Comparison of ENCODE assay signal across 8 cellular contexts in the genomic region with DNA sequence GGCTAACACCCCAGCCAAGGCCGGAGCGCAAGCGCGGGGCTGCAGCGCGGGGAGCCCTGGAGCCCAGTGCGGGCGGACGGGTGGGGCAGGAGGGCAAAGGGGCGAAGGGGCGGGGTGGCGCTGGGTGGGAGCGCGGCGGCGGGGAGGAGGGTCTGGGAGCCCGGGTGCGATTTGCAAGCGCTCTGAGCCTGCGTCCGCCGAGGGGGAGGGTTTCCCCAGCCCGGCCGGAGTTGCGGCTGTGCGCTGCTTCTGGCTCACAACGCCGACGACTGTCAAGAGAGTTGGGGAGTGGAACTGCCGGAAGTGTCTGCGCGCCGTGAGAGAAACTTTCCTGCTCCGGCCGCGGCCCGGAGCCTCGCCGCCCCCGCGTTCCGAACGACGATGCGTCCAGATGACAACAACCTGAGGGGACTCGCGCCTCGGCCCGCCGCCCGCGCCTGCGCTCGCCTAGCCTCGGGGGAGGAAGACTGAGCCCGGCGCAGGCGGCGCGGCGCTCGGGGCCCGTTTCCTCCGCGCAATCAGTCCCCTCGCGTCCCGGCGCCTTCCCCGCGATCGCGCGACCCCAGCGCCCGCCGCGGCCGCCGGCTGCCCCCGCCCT. TPM values are rescaled to one million over a fixed set of nuclear protein-coding genes. Genes with fewer than 3 reads are reported as not detected.
DNase-seq lines count a peak whose midpoint lies in the region; ATAC-seq and TF ChIP-seq lines count a peak whose summit lies in the region.

A gene with protein sequence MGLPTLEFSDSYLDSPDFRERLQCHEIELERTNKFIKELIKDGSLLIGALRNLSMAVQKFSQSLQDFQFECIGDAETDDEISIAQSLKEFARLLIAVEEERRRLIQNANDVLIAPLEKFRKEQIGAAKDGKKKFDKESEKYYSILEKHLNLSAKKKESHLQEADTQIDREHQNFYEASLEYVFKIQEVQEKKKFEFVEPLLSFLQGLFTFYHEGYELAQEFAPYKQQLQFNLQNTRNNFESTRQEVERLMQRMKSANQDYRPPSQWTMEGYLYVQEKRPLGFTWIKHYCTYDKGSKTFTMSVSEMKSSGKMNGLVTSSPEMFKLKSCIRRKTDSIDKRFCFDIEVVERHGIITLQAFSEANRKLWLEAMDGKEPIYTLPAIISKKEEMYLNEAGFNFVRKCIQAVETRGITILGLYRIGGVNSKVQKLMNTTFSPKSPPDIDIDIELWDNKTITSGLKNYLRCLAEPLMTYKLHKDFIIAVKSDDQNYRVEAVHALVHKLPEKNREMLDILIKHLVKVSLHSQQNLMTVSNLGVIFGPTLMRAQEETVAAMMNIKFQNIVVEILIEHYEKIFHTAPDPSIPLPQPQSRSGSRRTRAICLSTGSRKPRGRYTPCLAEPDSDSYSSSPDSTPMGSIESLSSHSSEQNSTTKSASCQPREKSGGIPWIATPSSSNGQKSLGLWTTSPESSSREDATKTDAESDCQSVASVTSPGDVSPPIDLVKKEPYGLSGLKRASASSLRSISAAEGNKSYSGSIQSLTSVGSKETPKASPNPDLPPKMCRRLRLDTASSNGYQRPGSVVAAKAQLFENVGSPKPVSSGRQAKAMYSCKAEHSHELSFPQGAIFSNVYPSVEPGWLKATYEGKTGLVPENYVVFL (plus strand): TSS at position 257 of the 598 bp plus-strand sequence. CDS start 391 bp downstream, outside the sequence.

- H3K36me3 ChIP-seq in DND-41 (ENCODE audit: insufficient read depth, low read length) (no peaks in the 10 kb centered on the region), SU-DHL-6 (ENCODE audit: low read length) (no peaks in the 10 kb centered on the region), duodenal mucosa (ENCODE audit: control insufficient read depth in 1 of 2, insufficient read depth in 2 of 2, low read length in 2 of 2) (no peaks in the 10 kb centered on the region), right lobe of liver (no peaks in the 10 kb centered on the region)

- peak within 1 kb of the TSS; percentile 76 for H3K9ac ChIP-seq in DND-41 (ENCODE audit: low read depth, low read length)
- no peak within 1 kb of the TSS for H3K9ac ChIP-seq in SU-DHL-6 (ENCODE audit: low read length)
- H3K9ac ChIP-seq in duodenal mucosa (ENCODE audit: low read depth in 1 of 2, low read length in 2 of 2) = peak within 1 kb of the TSS; percentile 74 to 78

- peak; percentile 88 for ATAC-seq in DND-41 (ENCODE audit: insufficient read depth, low read depth)
- peak; percentile 69 for ATAC-seq in GM19438 (IDR thresholded peaks at IDR 0.05; ENCODE audit: low read depth, unreplicated experiment)
- ATAC-seq in HG03457 (IDR thresholded peaks at IDR 0.05; ENCODE audit: unreplicated experiment) = peak; percentile 73
- ATAC-seq in right lobe of liver = peak; percentile 73 to 91 (median 84)
- ATAC-seq in stimulated activated memory B cell treated with anti-CD40 and anti-IgM and Interleukin-4, amounts not matched to agents 10 μg/mL and 1 μg/mL and 100 μg/mL, for 72 hours = peak; percentile 89

- DNase-seq in DND-41 (peak; percentile 84), right lobe of liver (peak; percentile 82 to 88 (median 85))
- no peak for DNase-seq in central memory CD4-positive, alpha-beta T cell

- intact Hi-C loops in right lobe of liver (cut with DNase I) = loop anchor here in 1 of 2 donors (10.0 kb wide), 1 partner anchor 168 kb away; no protein-coding TSS in a partner anchor

- no peaks in the 10 kb centered on the region for H3K9me2 ChIP-seq in SU-DHL-6 (replicated peaks; ENCODE audit: insufficient read depth, low read length)

- H3K9me3 Mint-ChIP-seq in stimulated activated memory B cell treated with anti-CD40 and anti-IgM and Interleukin-4, amounts not matched to agents 10 μg/mL and 1 μg/mL and 100 μg/mL, for 72 hours = no peaks in the 10 kb centered on the region

- H3K4me2 ChIP-seq in DND-41 (ENCODE audit: insufficient read depth, low read length) (peak within 1 kb of the TSS; percentile 66), SU-DHL-6 (ENCODE audit: low read depth, low read length, poor library complexity, severe bottlenecking) (peak within 1 kb of the TSS; percentile 41)

- peaks cover 24% of the 10 kb centered on the region for H3K4me1 ChIP-seq in DND-41 (ENCODE audit: insufficient read depth, low read length)
- peaks cover 14 to 27% of the 10 kb centered on the region in 2 donors for H3K4me1 ChIP-seq in duodenal mucosa (ENCODE audit: control insufficient read depth in 1 of 2, insufficient read depth in 2 of 2, low read length in 2 of 2)
- H3K4me1 ChIP-seq in right lobe of liver = peaks cover 0 to 34% (median 8%) of the 10 kb centered on the region in 4 donors

- H3K27me3 ChIP-seq in DND-41 (ENCODE audit: insufficient read depth, low read length, poor library complexity) (no peaks in the 10 kb centered on the region), SU-DHL-6 (ENCODE audit: low read length) (no peaks in the 10 kb centered on the region), duodenal mucosa (ENCODE audit: control insufficient read depth in 1 of 2, insufficient read depth in 2 of 2, low read length in 2 of 2) (no peaks in the 10 kb centered on the region), right lobe of liver (no peaks in the 10 kb centered on the region)

- TF ChIP-seq CTCF in DND-41 (IDR thresholded peaks at IDR 0.05; ENCODE audit: borderline replicate concordance, extremely low read depth, low read length, poor library complexity, severe bottlenecking) (no peak), SU-DHL-6 (IDR thresholded peaks at IDR 0.05; ENCODE audit: insufficient read depth, low read length, poor library complexity, severe bottlenecking) (no peak), right lobe of liver (IDR thresholded peaks at IDR 0.05) (no peak)

- H3K4me3 Mint-ChIP-seq in stimulated activated memory B cell treated with anti-CD40 and anti-IgM and Interleukin-4, amounts not matched to agents 10 μg/mL and 1 μg/mL and 100 μg/mL, for 72 hours = peak within 1 kb of the TSS; percentile 91

- H3K4me1 Mint-ChIP-seq in stimulated activated memory B cell treated with anti-CD40 and anti-IgM and Interleukin-4, amounts not matched to agents 10 μg/mL and 1 μg/mL and 100 μg/mL, for 72 hours = peaks cover 57% of the 10 kb centered on the region

- H3K27ac Mint-ChIP-seq in stimulated activated memory B cell treated with anti-CD40 and anti-IgM and Interleukin-4, amounts not matched to agents 10 μg/mL and 1 μg/mL and 100 μg/mL, for 72 hours = peak within 1 kb of the TSS; percentile 70

- peak; percentile 68 for TF ChIP-seq POLR2A in right lobe of liver (IDR thresholded peaks at IDR 0.05)

- no peaks in the 10 kb centered on the region for H3K36me3 Mint-ChIP-seq in stimulated activated memory B cell treated with anti-CD40 and anti-IgM and Interleukin-4, amounts not matched to agents 10 μg/mL and 1 μg/mL and 100 μg/mL, for 72 hours

- peak within 1 kb of the TSS; percentile 70 for H3K27ac ChIP-seq in DND-41 (ENCODE audit: low read length)
- H3K27ac ChIP-seq in SU-DHL-6 (ENCODE audit: low read depth, low read length) = no peak within 1 kb of the TSS
- peak within 1 kb of the TSS; percentile 74 for H3K27ac ChIP-seq in duodenal mucosa (ENCODE audit: low read depth, low read length)
- H3K27ac ChIP-seq in right lobe of liver = peak within 1 kb of the TSS; percentile 76 to 87 (median 83)

- H4K20me1 ChIP-seq in DND-41 (ENCODE audit: insufficient read depth, low read length) = no peaks in the 10 kb centered on the region
- no peaks in the 10 kb centered on the region for H4K20me1 ChIP-seq in SU-DHL-6 (ENCODE audit: low read depth, low read length)

- WGBS in right lobe of liver (ENCODE audit: insufficient coverage, low coverage, low lambda C conversion rate, missing lambda C conversion rate) = 0% methylated on average over 22 of the region's 81 CpGs

- H3K9me3 ChIP-seq in DND-41 (ENCODE audit: insufficient read depth, low read length, severe bottlenecking) = no peaks in the 10 kb centered on the region
- H3K9me3 ChIP-seq in SU-DHL-6 (ENCODE audit: insufficient read depth, low read length) = no peaks in the 10 kb centered on the region
- H3K9me3 ChIP-seq in duodenal mucosa (ENCODE audit: control insufficient read depth in 1 of 2, low read length in 2 of 2) = no peaks in the 10 kb centered on the region
- no peaks in the 10 kb centered on the region for H3K9me3 ChIP-seq in right lobe of liver

- H3K27me3 Mint-ChIP-seq in stimulated activated memory B cell treated with anti-CD40 and anti-IgM and Interleukin-4, amounts not matched to agents 10 μg/mL and 1 μg/mL and 100 μg/mL, for 72 hours = no peaks in the 10 kb centered on the region

- peak within 1 kb of the TSS; percentile 83 for H2AFZ ChIP-seq in DND-41 (ENCODE audit: low read depth, low read length)
- peak within 1 kb of the TSS; percentile 34 for H2AFZ ChIP-seq in SU-DHL-6 (ENCODE audit: low read depth, low read length, severe bottlenecking)

- no peaks in the 10 kb centered on the region for H3F3A ChIP-seq in SU-DHL-6 (ENCODE audit: insufficient read depth)

- peak within 1 kb of the TSS; percentile 55 to 74; a peak in 3 of 4 replicates for H3K4me3 ChIP-seq in DND-41 (ENCODE audit: low read depth in 1 of 2, low read length in 2 of 2)
- no peak within 1 kb of the TSS for H3K4me3 ChIP-seq in SU-DHL-6 (ENCODE audit: insufficient read depth, low read length, poor library complexity, severe bottlenecking)
- H3K4me3 ChIP-seq in duodenal mucosa (ENCODE audit: low read depth in 1 of 2, low read length in 2 of 2) = peak within 1 kb of the TSS; percentile 82 to 86
- peak within 1 kb of the TSS; percentile 61 to 71 (median 70) for H3K4me3 ChIP-seq in right lobe of liver

- no peaks in the 10 kb centered on the region for H3K79me2 ChIP-seq in DND-41 (ENCODE audit: insufficient read depth, low read length)
- H3K79me2 ChIP-seq in SU-DHL-6 (ENCODE audit: insufficient read depth, low read length) = no peaks in the 10 kb centered on the region

RNA-seq across cellular contexts. Expression of the gene that starts here (rescaled TPM):
- 10 to 100 TPM in 4 of 6 experiments, 1 to 10 TPM in 2; 8.7 to 15.8 (median 13.1) TPM for total RNA-seq in right lobe of liver
